Comparison of ENCODE assay signal across 28 cellular contexts in the genomic region with DNA sequence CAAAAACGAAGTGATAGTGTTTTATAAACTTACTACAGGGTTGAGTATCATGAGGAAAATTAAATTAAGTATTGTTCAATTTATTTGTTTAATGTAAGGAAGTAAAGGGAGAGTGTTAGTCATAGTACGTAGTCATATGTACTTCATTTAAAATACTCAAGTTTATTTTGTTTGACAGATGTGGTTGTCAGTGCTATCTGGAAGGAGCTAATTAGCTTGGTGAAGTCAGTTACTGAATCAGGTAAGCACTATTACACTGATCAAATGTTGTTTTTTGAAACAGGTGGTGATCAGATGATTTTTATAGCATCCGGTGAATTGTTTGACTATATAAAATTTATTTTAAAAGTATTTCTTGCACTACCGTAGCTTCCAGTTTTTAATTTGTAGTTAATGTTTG.
"Had no signal": no experiment of that assay in that cellular context is flagged by ENCODE, and none has a peak within 500 bp of the region (broad histone marks: within the 10 kb centered on the region; RNA-seq: fewer than 3 reads in every experiment).

No MANE protein-coding gene starts in this region.

- H3K27me3 Mint-ChIP-seq: activated CD4-positive, alpha-beta T cell treated with anti-CD3 and anti-CD28 coated beads, Interleukin-2, amount 10 ng/mL, durations not matched to agents 24 days and 14 days; activated CD8-positive, alpha-beta T cell treated with anti-CD3 and anti-CD28 coated beads for 36 hours; activated naive CD4-positive, alpha-beta T cell treated with anti-CD3 and anti-CD28 coated beads, Interleukin-2, amount 10 ng/mL, durations not matched to agents 7 days and 5 days; activated naive CD8-positive, alpha-beta T cell; activated naive CD8-positive, alpha-beta T cell treated with anti-CD3 and anti-CD28 coated beads, Interleukin-2, amount 50 U/mL, for 24 hours; brain had no signal

- H3K4me1 Mint-ChIP-seq: brain had no signal

- FAIRE-seq: bronchial epithelial cell had no signal

- H3K27ac Mint-ChIP-seq: activated CD4-positive, alpha-beta T cell treated with anti-CD3 and anti-CD28 coated beads, Interleukin-2, amount 10 ng/mL, durations not matched to agents 24 days and 14 days; activated CD8-positive, alpha-beta T cell treated with anti-CD3 and anti-CD28 coated beads for 36 hours; activated naive CD8-positive, alpha-beta T cell treated with anti-CD3 and anti-CD28 coated beads, Interleukin-2, amount 50 U/mL, for 24 hours; brain had no signal

- H3K4me3 ChIP-seq: MG63, SJCRH30, SK-N-MC had no signal

- H3K27ac ChIP-seq: SJCRH30, SK-N-MC had no signal

- DNase-seq: activated CD4-positive, alpha-beta T cell treated with anti-CD3 and anti-CD28 coated beads, Interleukin-2, amount 10 ng/mL, durations not matched to agents 24 days and 14 days; activated CD4-positive, alpha-beta T cell treated with anti-CD3 and anti-CD28 coated beads, Interleukin-2, amount 50 U/mL, for 4 hours; activated CD8-positive, alpha-beta T cell treated with anti-CD3 and anti-CD28 coated beads for 36 hours; activated effector memory CD4-positive, alpha-beta T cell treated with Interleukin-2 at 50 U/mL for 16 hours; activated naive CD4-positive, alpha-beta T cell treated with anti-CD3 and anti-CD28 coated beads, Interleukin-2, amount 10 ng/mL, durations not matched to agents 7 days and 5 days; activated naive CD8-positive, alpha-beta T cell treated with anti-CD3 and anti-CD28 coated beads, Interleukin-2, amount 50 U/mL, for 24 hours; activated T-cell treated with anti-CD3 and anti-CD28 coated beads, Interleukin-2, amount 50 U/mL, for 4 hours; anterior cingulate cortex; caudate nucleus; Karpas-422; KBM-7; MG63; NCI-H1048; NCI-H1105 treated with DMSO at 0.1 percent for 48 hours; NCI-H1436; NCI-H1694; NCI-H1930; NCI-H2081 treated with DMSO at 0.1 percent for 48 hours; NCI-H510A; NCI-H526; NCI-H748 treated with DMSO at 0.1 percent for 48 hours; Right ventricle myocardium superior; SJCRH30; T1000 had no signal

- H3K27me3 ChIP-seq: MG63, SJCRH30 had no signal

- ATAC-seq: activated CD8-positive, alpha-beta T cell treated with anti-CD3 and anti-CD28 coated beads for 36 hours; activated naive CD8-positive, alpha-beta T cell treated with anti-CD3 and anti-CD28 coated beads, Interleukin-2, amount 50 U/mL, for 24 hours; activated T-cell treated with anti-CD3 and anti-CD28 coated beads, Interleukin-2, amount 50 U/mL, for 4 hours had no signal

- H3K9me3 Mint-ChIP-seq: activated CD4-positive, alpha-beta T cell treated with anti-CD3 and anti-CD28 coated beads, Interleukin-2, amount 10 ng/mL, durations not matched to agents 24 days and 14 days; activated CD8-positive, alpha-beta T cell treated with anti-CD3 and anti-CD28 coated beads for 36 hours; activated naive CD4-positive, alpha-beta T cell treated with anti-CD3 and anti-CD28 coated beads, Interleukin-2, amount 10 ng/mL, durations not matched to agents 7 days and 5 days; activated naive CD8-positive, alpha-beta T cell treated with anti-CD3 and anti-CD28 coated beads, Interleukin-2, amount 50 U/mL, for 24 hours; activated T-cell treated with anti-CD3 and anti-CD28 coated beads, Interleukin-2, amount 50 U/mL, for 4 hours; brain had no signal

- H3K9me3 ChIP-seq: MG63, SJCRH30 had no signal

- H3K4me3 Mint-ChIP-seq: activated CD4-positive, alpha-beta T cell treated with anti-CD3 and anti-CD28 coated beads, Interleukin-2, amount 10 ng/mL, durations not matched to agents 24 days and 14 days; activated CD8-positive, alpha-beta T cell treated with anti-CD3 and anti-CD28 coated beads for 36 hours; activated naive CD4-positive, alpha-beta T cell treated with anti-CD3 and anti-CD28 coated beads, Interleukin-2, amount 10 ng/mL, durations not matched to agents 7 days and 5 days; activated naive CD8-positive, alpha-beta T cell; activated naive CD8-positive, alpha-beta T cell treated with anti-CD3 and anti-CD28 coated beads, Interleukin-2, amount 50 U/mL, for 24 hours; activated T-cell treated with anti-CD3 and anti-CD28 coated beads, Interleukin-2, amount 50 U/mL, for 4 hours; brain had no signal

- H3K4me1 ChIP-seq: SJCRH30 had no signal
